Comparison of ENCODE assay signal across 1 cellular context in genomic region chr3:29183346-29184087, GRCh38.
TF ChIP-seq lines count a peak whose summit lies in the region.

No MANE protein-coding gene starts in this region.

TF ChIP-seq in IMR-90, 13 proteins besides CTCF, POLR2A, EP300 and RAD21 (continued from another document):
- TF ChIP-seq MAFK (IDR thresholded peaks at IDR 0.05; ENCODE audit: low read depth, low read length) (peak; percentile 38; the same call in 1 of the 2 replicates), FOS (IDR thresholded peaks at IDR 0.05; ENCODE audit: low read depth, low read length) (peak; percentile 89), CEBPB (IDR thresholded peaks at IDR 0.05; ENCODE audit: low read depth, low read length) (no peak), CHD1 (IDR thresholded peaks at IDR 0.05; ENCODE audit: low read depth, low read length) (no peak), MAZ (IDR thresholded peaks at IDR 0.05; ENCODE audit: borderline replicate concordance, low read depth, low read length) (no peak), SMC3 (IDR thresholded peaks at IDR 0.05; ENCODE audit: low read depth, low read length) (no peak), RFX5 (IDR thresholded peaks at IDR 0.05; ENCODE audit: low read depth, low read length) (no peak), NFE2L2 (IDR thresholded peaks at IDR 0.05; ENCODE audit: low read depth, low read length) (no peak)
- TF ChIP-seq, protein P1, sequence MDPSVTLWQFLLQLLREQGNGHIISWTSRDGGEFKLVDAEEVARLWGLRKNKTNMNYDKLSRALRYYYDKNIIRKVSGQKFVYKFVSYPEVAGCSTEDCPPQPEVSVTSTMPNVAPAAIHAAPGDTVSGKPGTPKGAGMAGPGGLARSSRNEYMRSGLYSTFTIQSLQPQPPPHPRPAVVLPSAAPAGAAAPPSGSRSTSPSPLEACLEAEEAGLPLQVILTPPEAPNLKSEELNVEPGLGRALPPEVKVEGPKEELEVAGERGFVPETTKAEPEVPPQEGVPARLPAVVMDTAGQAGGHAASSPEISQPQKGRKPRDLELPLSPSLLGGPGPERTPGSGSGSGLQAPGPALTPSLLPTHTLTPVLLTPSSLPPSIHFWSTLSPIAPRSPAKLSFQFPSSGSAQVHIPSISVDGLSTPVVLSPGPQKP (IDR thresholded peaks at IDR 0.05; ENCODE audit: borderline replicate concordance, low read depth, low read length) = no peak
